Comparison of ENCODE assay signal across 7 cellular contexts in the genomic region with DNA sequence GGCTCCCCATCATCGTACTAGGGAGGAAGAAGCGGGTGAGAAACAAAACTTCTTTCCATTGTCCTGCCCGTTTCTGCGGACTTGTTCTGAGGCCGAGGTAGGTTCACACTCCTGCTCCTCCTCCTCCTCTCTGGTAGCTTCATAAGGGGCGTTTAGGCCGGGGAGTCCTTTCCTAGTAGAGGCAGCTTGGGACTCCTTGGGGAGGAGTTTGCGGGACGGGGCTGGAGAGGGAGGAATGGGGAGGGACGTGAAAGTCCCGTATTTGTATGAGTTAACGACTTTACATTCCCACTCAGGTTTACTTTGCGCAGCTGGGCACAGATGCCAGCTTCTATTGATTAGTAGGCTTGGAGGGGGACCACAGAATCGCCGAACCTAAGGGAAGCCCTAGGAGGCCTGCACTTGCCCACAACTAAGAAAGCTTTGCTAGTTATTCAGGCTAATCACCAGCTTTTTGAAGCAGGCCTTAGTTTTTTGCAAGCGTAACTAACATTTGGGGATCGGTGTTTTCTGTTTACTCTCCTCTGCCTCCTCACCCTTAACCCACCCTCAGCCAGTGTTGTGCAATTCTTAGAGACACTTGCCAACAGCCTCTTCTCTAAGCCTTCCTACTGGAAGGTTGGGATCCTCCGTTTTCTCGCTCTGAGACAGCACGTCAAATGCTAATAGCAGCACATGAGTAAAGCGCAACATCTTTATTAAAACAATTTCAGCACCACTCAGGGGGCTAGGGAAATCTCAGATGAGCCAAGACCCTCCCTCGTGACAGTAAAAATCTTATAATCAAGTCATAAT. TPM values are rescaled to one million over a fixed set of nuclear protein-coding genes. Genes with fewer than 3 reads are reported as not detected.
DNase-seq lines count a peak whose midpoint lies in the region; ATAC-seq, FAIRE-seq and TF ChIP-seq lines count a peak whose summit lies in the region.

No MANE protein-coding gene starts in this region.

- peaks cover 6% of the 10 kb centered on the region for H3K4me1 Mint-ChIP-seq in stimulated activated memory B cell treated with anti-CD40 and anti-IgM and Interleukin-4, amounts not matched to agents 10 μg/mL and 1 μg/mL and 100 μg/mL, for 72 hours

- TF ChIP-seq CTCF in fibroblast of villous mesenchyme (IDR thresholded peaks at IDR 0.05; ENCODE audit: insufficient read depth, low read depth, low read length) (no peak), pancreas (IDR thresholded peaks at IDR 0.05) (no peak)

- DNase-seq in GM19239 (ENCODE audit: insufficient read length, low spot score) = no peak
- peak; percentile 60 for DNase-seq in RPMI7951 (ENCODE audit: low read depth)
- DNase-seq in fibroblast of villous mesenchyme (ENCODE audit: low read depth) = peak; percentile 53
- DNase-seq in pancreas = peak in 5 of 6 donors; percentile 47 to 62 (median 58)

- no peak overlapping the region for H3K4me3 Mint-ChIP-seq in stimulated activated memory B cell treated with anti-CD40 and anti-IgM and Interleukin-4, amounts not matched to agents 10 μg/mL and 1 μg/mL and 100 μg/mL, for 72 hours

- intact Hi-C loops in pancreas (cut with DNase I) = loop anchor here in 1 of 3 donors (10.0 kb wide), 1 partner anchor 70 kb away; no protein-coding TSS in a partner anchor

- FAIRE-seq in GM19239 (lab: Jason Lieb, UNC) (peak; percentile 21), pancreas (lab: Jason Lieb, UNC) (no peak)

- H3K9me3 ChIP-seq in pancreas = no peaks in the 10 kb centered on the region

- H3K9me3 Mint-ChIP-seq in stimulated activated memory B cell treated with anti-CD40 and anti-IgM and Interleukin-4, amounts not matched to agents 10 μg/mL and 1 μg/mL and 100 μg/mL, for 72 hours = no peaks in the 10 kb centered on the region

- no peaks in the 10 kb centered on the region for H3K27me3 ChIP-seq in pancreas

- peak overlapping the region; percentile 96 to 99 (median 99) for H3K27ac ChIP-seq in pancreas

- H3K4me1 ChIP-seq in pancreas = peaks cover 22 to 45% (median 27%) of the 10 kb centered on the region in 3 donors

- no peaks in the 10 kb centered on the region for H3K36me3 ChIP-seq in pancreas

- no peaks in the 10 kb centered on the region for H3K36me3 Mint-ChIP-seq in stimulated activated memory B cell treated with anti-CD40 and anti-IgM and Interleukin-4, amounts not matched to agents 10 μg/mL and 1 μg/mL and 100 μg/mL, for 72 hours

- peak in 2 of 4 donors; percentile 1 for ATAC-seq in pancreas
- ATAC-seq in stimulated activated memory B cell treated with anti-CD40 and anti-IgM and Interleukin-4, amounts not matched to agents 10 μg/mL and 1 μg/mL and 100 μg/mL, for 72 hours = no peak
- ATAC-seq in HG03565 (IDR thresholded peaks at IDR 0.05; ENCODE audit: unreplicated experiment) = no peak
- no peak for ATAC-seq in activated CD4-positive, CD25-positive, alpha-beta regulatory T cell treated with anti-CD3 and anti-CD28 coated beads, Interleukin-2, amount 50 U/mL, for 24 hours

- H3K4me3 ChIP-seq in fibroblast of villous mesenchyme (ENCODE audit: low read depth, low read length) (peak overlapping the region; percentile 78), pancreas (peak overlapping the region; percentile 19 to 65 (median 56))

- 7 to 9% methylated on average over 22 of the region's 22 CpGs for WGBS in pancreas, 2 donors

- H3K27me3 Mint-ChIP-seq in stimulated activated memory B cell treated with anti-CD40 and anti-IgM and Interleukin-4, amounts not matched to agents 10 μg/mL and 1 μg/mL and 100 μg/mL, for 72 hours = no peaks in the 10 kb centered on the region

- H3K27ac Mint-ChIP-seq in stimulated activated memory B cell treated with anti-CD40 and anti-IgM and Interleukin-4, amounts not matched to agents 10 μg/mL and 1 μg/mL and 100 μg/mL, for 72 hours = no peak overlapping the region

RNA-seq across cellular contexts. Expression of a gene that starts 0.5 kb away (rescaled TPM):
- total RNA-seq in RPMI7951 (2014; rRNA removed; shearing (Covaris generic)) = 8.1 and 14.2 TPM in 2 replicates
- total RNA-seq in fibroblast of villous mesenchyme = 6.9 and 7.4 TPM in 2 replicates
- 10 to 100 TPM; 13.6 to 26.7 (median 15.4) TPM for total RNA-seq in pancreas
- 10 to 100 TPM in 1 of 2 donors, 1 to 10 TPM in 1; 9.6 to 24.7 TPM for polyA plus RNA-seq in pancreas

RNA-seq across cellular contexts. Expression of a gene that starts 3.7 kb away (rescaled TPM):
- total RNA-seq in RPMI7951 (2014; rRNA removed; shearing (Covaris generic)) = 6.3 and 7.4 TPM in 2 replicates
- total RNA-seq in fibroblast of villous mesenchyme (1.7 and 4.5 TPM in 2 replicates), pancreas (10 to 100 TPM in 5 of 6 donors, 1 to 10 TPM in 1; 9.8 to 16.0 (median 13.3) TPM)
- 10 to 100 TPM; 11.8 to 14.7 TPM for polyA plus RNA-seq in pancreas

RNA-seq across cellular contexts. Expression of a gene that starts 43.4 kb away (rescaled TPM):
- total RNA-seq in RPMI7951 (2014; rRNA removed; shearing (Covaris generic)) = not detected in 2 replicates
- total RNA-seq in fibroblast of villous mesenchyme (not detected in 2 replicates), pancreas (not detected)
- polyA plus RNA-seq in pancreas = not detected
